23 cellular contexts compared by ENCODE assay signal in the genomic region with DNA sequence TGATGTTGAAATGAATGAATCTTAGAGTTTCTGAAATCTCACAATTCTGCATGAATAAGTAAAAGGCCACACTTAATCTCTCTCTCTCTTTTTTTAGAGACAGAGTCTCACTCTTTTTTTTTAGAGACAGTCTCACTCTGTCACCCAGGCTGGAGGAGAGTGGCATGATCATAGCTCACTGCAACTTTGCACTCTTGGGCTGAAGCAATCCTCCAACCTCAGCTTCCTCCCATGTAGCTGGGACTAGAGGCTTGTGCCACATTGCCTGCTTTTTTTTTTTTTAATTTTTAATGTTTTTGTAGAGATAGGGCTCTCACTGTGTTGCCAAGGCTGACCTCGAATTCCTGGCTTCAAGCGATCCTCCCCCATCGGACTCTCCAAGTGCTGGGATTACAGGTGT.
"Had no signal": no experiment of that assay in that cellular context is flagged by ENCODE, and none has a peak within 500 bp of the region (broad histone marks: within the 10 kb centered on the region; RNA-seq: fewer than 3 reads in every experiment).

No MANE protein-coding gene starts in this region.

- H3K4me3 Mint-ChIP-seq: activated naive CD8-positive, alpha-beta T cell treated with anti-CD3 and anti-CD28 coated beads for 36 hours; activated T-cell treated with anti-CD3 and anti-CD28 coated beads, Interleukin-2, amount 50 U/mL, for 24 hours; activated T-helper 17 cell treated with anti-CD3 and anti-CD28 coated beads, Interleukin-2, amount 50 U/mL, for 72 hours; mesothelial cell of epicardium; natural killer cell; stimulated activated naive B cell treated with anti-CD40 and anti-IgM and Interleukin-4, amounts not matched to agents 10 μg/mL and 1 μg/mL and 100 μg/mL, for 72 hours had no signal

- ATAC-seq: activated T-helper 17 cell treated with anti-CD3 and anti-CD28 coated beads, Interleukin-2, amount 50 U/mL, for 72 hours; natural killer cell; stimulated activated naive B cell treated with anti-CD40 and anti-IgM and Interleukin-4, amounts not matched to agents 10 μg/mL and 1 μg/mL and 100 μg/mL, for 72 hours had no signal

- H3K27ac Mint-ChIP-seq: activated naive CD8-positive, alpha-beta T cell treated with anti-CD3 and anti-CD28 coated beads for 36 hours; activated T-cell treated with anti-CD3 and anti-CD28 coated beads, Interleukin-2, amount 50 U/mL, for 24 hours; activated T-helper 17 cell treated with anti-CD3 and anti-CD28 coated beads, Interleukin-2, amount 50 U/mL, for 72 hours; mesothelial cell of epicardium; natural killer cell; stimulated activated naive B cell treated with anti-CD40 and anti-IgM and Interleukin-4, amounts not matched to agents 10 μg/mL and 1 μg/mL and 100 μg/mL, for 72 hours had no signal

- H3K9me3 Mint-ChIP-seq: activated naive CD8-positive, alpha-beta T cell treated with anti-CD3 and anti-CD28 coated beads for 36 hours; activated T-cell treated with anti-CD3 and anti-CD28 coated beads, Interleukin-2, amount 50 U/mL, for 24 hours; activated T-helper 17 cell treated with anti-CD3 and anti-CD28 coated beads, Interleukin-2, amount 50 U/mL, for 72 hours; mesothelial cell of epicardium; natural killer cell; stimulated activated naive B cell treated with anti-CD40 and anti-IgM and Interleukin-4, amounts not matched to agents 10 μg/mL and 1 μg/mL and 100 μg/mL, for 72 hours had no signal

- H3K4me1 Mint-ChIP-seq: activated naive CD8-positive, alpha-beta T cell treated with anti-CD3 and anti-CD28 coated beads for 36 hours; activated T-helper 17 cell treated with anti-CD3 and anti-CD28 coated beads, Interleukin-2, amount 50 U/mL, for 72 hours; natural killer cell had no signal

- H3K9me3 ChIP-seq: left ventricle myocardium inferior, prostate gland, testis, vagina had no signal

- DNase-seq: activated CD8-positive, alpha-beta memory T cell treated with anti-CD3 and anti-CD28 coated beads for 24 hours; activated CD8-positive, alpha-beta memory T cell treated with anti-CD3 and anti-CD28 coated beads, Interleukin-2, amount 50 U/mL, for 4 hours; activated naive CD4-positive, alpha-beta T cell; activated naive CD8-positive, alpha-beta T cell treated with anti-CD3 and anti-CD28 coated beads for 36 hours; activated T-cell treated with anti-CD3 and anti-CD28 coated beads, Interleukin-2, amount 50 U/mL, for 24 hours; central memory CD4-positive, alpha-beta T cell; dermis blood vessel endothelial cell; effector CD8-positive, alpha-beta T cell; glutamatergic neuron; kidney glomerular epithelial cell; left ventricle myocardium inferior; mammary epithelial cell; natural killer cell; stimulated activated CD4-positive, alpha-beta T cell treated with anti-CD3 and anti-CD28 coated beads, Interleukin-2, amount 100 ng/mL, for 48 hours; stimulated activated CD8-positive, alpha-beta memory T cell treated with anti-CD3 and anti-CD28 coated beads, Interleukin-4, amount 100 ng/mL, for 48 hours; stimulated activated naive B cell treated with anti-CD40 and anti-IgM and Interleukin-4, amounts not matched to agents 10 μg/mL and 1 μg/mL and 100 μg/mL, for 72 hours; testis; trophoblast cell had no signal

- H3K27me3 ChIP-seq: hepatocyte, testis, vagina had no signal

- H3K4me1 ChIP-seq: prostate gland had no signal

- H3K36me3 Mint-ChIP-seq: activated naive CD8-positive, alpha-beta T cell treated with anti-CD3 and anti-CD28 coated beads for 36 hours; natural killer cell; stimulated activated naive B cell treated with anti-CD40 and anti-IgM and Interleukin-4, amounts not matched to agents 10 μg/mL and 1 μg/mL and 100 μg/mL, for 72 hours had no signal

- H3K36me3 ChIP-seq: left ventricle myocardium inferior, prostate gland, vagina had no signal

- H3K4me3 ChIP-seq: hepatocyte, left ventricle myocardium inferior, prostate gland, testis, vagina had no signal

- H3K27ac ChIP-seq: hepatocyte, left ventricle myocardium inferior, prostate gland, testis, vagina had no signal
